Comparison of ENCODE assay signal across 12 cellular contexts in genomic region chr17:80673152-80673920, GRCh38.
A peak's percentile ranks its signal among the peaks of the same experiment; 100 is the strongest.
DNase-seq lines count a peak whose midpoint lies in the region; ATAC-seq, FAIRE-seq and TF ChIP-seq lines count a peak whose summit lies in the region.
"Had no signal": no experiment of that assay in that cellular context is flagged by ENCODE, and none has a peak within 500 bp of the region (broad histone marks: within the 10 kb centered on the region; RNA-seq: fewer than 3 reads in every experiment).

No MANE protein-coding gene starts in this region.

- peaks cover 9% of the 10 kb centered on the region for H3K36me3 Mint-ChIP-seq in CD4-positive, alpha-beta T cell (ENCODE audit: low read depth)
- H3K36me3 Mint-ChIP-seq in T-cell, result peaks cover 16% of the 10 kb centered on the region

- POLR2A ChIA-PET in CD4-positive, alpha-beta T cell (lab: Charles Lee), result no interaction called here
- POLR2A ChIA-PET in T-cell (lab: Charles Lee), result no interaction called here

- no peaks in the 10 kb centered on the region for H3K9me2 ChIP-seq in hepatocyte (replicated peaks; ENCODE audit: insufficient read depth)

- no peaks in the 10 kb centered on the region for H3K9me3 Mint-ChIP-seq in CD4-positive, alpha-beta T cell
- H3K9me3 Mint-ChIP-seq in T-cell, result no peaks in the 10 kb centered on the region

- no peak for ATAC-seq in CD4-positive, alpha-beta T cell (ENCODE audit: poor library complexity)
- ATAC-seq in T-cell (replicated peaks in 1 of 4) (peak; percentile 34 to 62 (median 40)), GM19351 (IDR thresholded peaks at IDR 0.05; ENCODE audit: unreplicated experiment) (no peak)

- no peaks in the 10 kb centered on the region for H3K27me3 ChIP-seq in CD4-positive, alpha-beta T cell (ENCODE audit: control insufficient read depth, insufficient read depth, low read length)
- no peaks in the 10 kb centered on the region for H3K27me3 ChIP-seq in hepatocyte
- no peaks in the 10 kb centered on the region for H3K27me3 ChIP-seq in left ventricle myocardium inferior (ENCODE audit: low read depth)

- H3K27ac ChIP-seq in CD4-positive, alpha-beta T cell (ENCODE audit: low read depth, low read length), result no peak overlapping the region
- H3K27ac ChIP-seq in hepatocyte, result peak overlapping the region; percentile 25
- H3K27ac ChIP-seq in left ventricle myocardium inferior (replicated peaks), result no peak overlapping the region

- CTCF ChIA-PET in CD4-positive, alpha-beta T cell (lab: Charles Lee), result no interaction called here
- CTCF ChIA-PET in T-cell (lab: Charles Lee), result no interaction called here

- peak overlapping the region; percentile 67 for H3K27ac Mint-ChIP-seq in CD4-positive, alpha-beta T cell
- peak overlapping the region; percentile 65 to 70 for H3K27ac Mint-ChIP-seq in T-cell

- H3K4me1 Mint-ChIP-seq in CD4-positive, alpha-beta T cell (ENCODE audit: low read depth), result peaks cover 69% of the 10 kb centered on the region
- peaks cover 55 to 77% (median 69%) of the 10 kb centered on the region in 3 donors for H3K4me1 Mint-ChIP-seq in T-cell

- H3K36me3 ChIP-seq in hepatocyte (replicated peaks; ENCODE audit: insufficient read depth, low read depth) (no peaks in the 10 kb centered on the region), left ventricle myocardium inferior (no peaks in the 10 kb centered on the region)

- H3K4me3 Mint-ChIP-seq in CD4-positive, alpha-beta T cell, result peak overlapping the region; percentile 68
- H3K4me3 Mint-ChIP-seq in T-cell, result peak overlapping the region; percentile 26 to 58 (median 39)

- no peak overlapping the region for H3K4me3 ChIP-seq in hepatocyte
- H3K4me3 ChIP-seq in left ventricle myocardium inferior, result no peak overlapping the region

- no peak overlapping the region for H2AFZ ChIP-seq in hepatocyte

- peaks cover 72% of the 10 kb centered on the region for H3K79me2 ChIP-seq in hepatocyte

- intact Hi-C loops in CD4-positive, alpha-beta T cell (cut with DNase I, micrococcal nuclease), result no loop called here
- intact Hi-C loops in left ventricle myocardium inferior (cut with micrococcal nuclease), result no loop called here

- peak; percentile 72 for FAIRE-seq in GM12892 (lab: Jason Lieb, UNC)
- FAIRE-seq: D721Med, H1 had no signal

- TF ChIP-seq CTCF in CD4-positive, alpha-beta T cell (IDR thresholded peaks at IDR 0.05), result no peak
- TF ChIP-seq CTCF in hepatocyte (IDR thresholded peaks at IDR 0.05; ENCODE audit: poor library complexity) (no peak), left ventricle myocardium inferior (IDR thresholded peaks at IDR 0.05; ENCODE audit: borderline replicate concordance) (no peak)

- peak in 1 of 10 experiments; percentile 20 for DNase-seq in CD4-positive, alpha-beta T cell
- DNase-seq in GM12892 (ENCODE audit: insufficient read length), result no peak
- DNase-seq in T-cell, result no peak
- DNase-seq in hepatocyte (ENCODE audit: low spot score), result no peak
- DNase-seq in NCI-H2081 (lab: John Stamatoyannopoulos, UW), result no peak
- DNase-seq in cerebellar cortex (ENCODE audit: low spot score), result no peak
- DNase-seq in left ventricle myocardium inferior, result no peak
- DNase-seq: activated T-cell treated with anti-CD3 and anti-CD28 coated beads, Interleukin-2, amount 50 U/mL, for 48 hours; NCI-H2081 treated with DMSO at 0.1 percent for 48 hours had no signal

- no peak for TF ChIP-seq POLR2A in GM12892 (IDR thresholded peaks at IDR 0.05; ENCODE audit: low read depth, low read length)

- no peaks in the 10 kb centered on the region for H3K9me3 ChIP-seq in CD4-positive, alpha-beta T cell (ENCODE audit: control insufficient read depth, low read length)
- H3K9me3 ChIP-seq in hepatocyte (ENCODE audit: low read depth), result no peaks in the 10 kb centered on the region
- no peaks in the 10 kb centered on the region for H3K9me3 ChIP-seq in left ventricle myocardium inferior (replicated peaks)

- WGBS in hepatocyte (ENCODE audit: low lambda C conversion rate, missing lambda C conversion rate), result 53% methylated on average over 14 of the region's 14 CpGs

- no peaks in the 10 kb centered on the region for H4K20me1 ChIP-seq in hepatocyte (ENCODE audit: insufficient read depth, poor library complexity, severe bottlenecking)

- H3K27me3 Mint-ChIP-seq in CD4-positive, alpha-beta T cell, result no peaks in the 10 kb centered on the region
- H3K27me3 Mint-ChIP-seq in T-cell, result no peaks in the 10 kb centered on the region

- H3K4me1 ChIP-seq in hepatocyte (ENCODE audit: insufficient read depth), result peaks cover 10% of the 10 kb centered on the region
- peaks cover 13% of the 10 kb centered on the region for H3K4me1 ChIP-seq in left ventricle myocardium inferior

- H3K4me2 ChIP-seq in hepatocyte, result no peak overlapping the region

Comparison
In these comparisons a context has a peak if more than half of its experiments do, and no peak if none do; other contexts are left out.
1. ATAC-seq: peak in T-cell (4 of 4); none in CD4-positive, alpha-beta T cell (single experiment) and GM19351 (single experiment).